15 cellular contexts compared by ENCODE assay signal in genomic region chr7:23520582-23520981, GRCh38. TPM values are rescaled to one million over a fixed set of nuclear protein-coding genes. Genes with fewer than 3 reads are reported as not detected.
DNase-seq lines count a peak whose midpoint lies in the region; ATAC-seq and TF ChIP-seq lines count a peak whose summit lies in the region.
"Had no signal": no experiment of that assay in that cellular context is flagged by ENCODE, and none has a peak within 500 bp of the region (broad histone marks: within the 10 kb centered on the region; RNA-seq: fewer than 3 reads in every experiment).

No MANE protein-coding gene starts in this region.

- no peak overlapping the region for H3K4me2 ChIP-seq in smooth muscle cell

- peaks cover 6% of the 10 kb centered on the region for H3F3A ChIP-seq in smooth muscle cell (ENCODE audit: low read depth)

- peaks cover 50% of the 10 kb centered on the region for H3K36me3 ChIP-seq in brain microvascular endothelial cell (replicated peaks)
- peaks cover 43% of the 10 kb centered on the region for H3K36me3 ChIP-seq in smooth muscle cell (ENCODE audit: low read depth)
- H3K36me3 ChIP-seq in heart right ventricle: peaks cover 4 to 67% (median 39%) of the 10 kb centered on the region in 9 donors

- no peak overlapping the region for H3K9ac ChIP-seq in smooth muscle cell (ENCODE audit: low read depth)

- H3K4me1 ChIP-seq in smooth muscle cell (ENCODE audit: low read depth) (peaks cover 5% of the 10 kb centered on the region), heart right ventricle (peaks cover 0 to 41% (median 27%) of the 10 kb centered on the region in 9 donors)

- WGBS in smooth muscle cell (ENCODE audit: low lambda C conversion rate): 97% methylated on average over 7 of the region's 7 CpGs
- WGBS in heart right ventricle, 2 donors: 95 to 96% methylated on average over 7 of the region's 7 CpGs

- peak; percentile 32; the same call in 1 of the 2 replicates for TF ChIP-seq RAD21 in Ishikawa (IDR thresholded peaks at IDR 0.05; ENCODE audit: low read depth)

- peak; percentile 18 for DNase-seq in stimulated activated CD4-positive, alpha-beta T cell treated with anti-CD3 and anti-CD28 coated beads, Interleukin-4, amount 100 ng/mL, for 24 hours
- no peak for DNase-seq in stimulated activated CD4-positive, alpha-beta T cell treated with anti-CD3 and anti-CD28 coated beads, Interleukin-1b, Interleukin-23, amount 100 ng/mL, for 48 hours
- DNase-seq in brain microvascular endothelial cell (no peak), smooth muscle cell (lab: John Stamatoyannopoulos, UW; ENCODE audit: unreplicated experiment) (no peak), heart right ventricle (no peak), HuH-7 (ENCODE audit: low spot score) (no peak)
- no peak for DNase-seq in central memory CD4-positive, alpha-beta T cell
- DNase-seq: activated CD8-positive, alpha-beta memory T cell treated with anti-CD3 and anti-CD28 coated beads, Interleukin-2, amount 10 ng/mL, durations not matched to agents 7 days and 5 days; MM.1S; NCI-H2171 treated with DMSO at 0.1 percent for 48 hours; nephron progenitor cell; sigmoid colon; T1000 had no signal

- H3K4me3 ChIP-seq in brain microvascular endothelial cell (ENCODE audit: low read depth, low read length) (no peak overlapping the region), smooth muscle cell (no peak overlapping the region), heart right ventricle (no peak overlapping the region)
- H3K4me3 ChIP-seq: coronary artery, sigmoid colon had no signal

- TF ChIP-seq CTCF in brain microvascular endothelial cell (IDR thresholded peaks at IDR 0.05; ENCODE audit: low read depth, low read length, missing control alignments): peak; percentile 40
- TF ChIP-seq CTCF in smooth muscle cell (IDR thresholded peaks at IDR 0.05; ENCODE audit: borderline replicate concordance, insufficient read depth, poor library complexity, severe bottlenecking): peak; percentile 16
- no peak for TF ChIP-seq CTCF in heart right ventricle (IDR thresholded peaks at IDR 0.05)

- no peak for TF ChIP-seq EP300 in Ishikawa (IDR thresholded peaks at IDR 0.05; ENCODE audit: borderline replicate concordance)

- H3K9me3 ChIP-seq in smooth muscle cell (replicated peaks; ENCODE audit: low read depth) (no peaks in the 10 kb centered on the region), heart right ventricle (no peaks in the 10 kb centered on the region)
- H3K9me3 ChIP-seq: sigmoid colon had no signal

- H3K27ac ChIP-seq in brain microvascular endothelial cell (no peak overlapping the region), smooth muscle cell (ENCODE audit: low read depth) (no peak overlapping the region), heart right ventricle (no peak overlapping the region)
- H3K27ac ChIP-seq: coronary artery, sigmoid colon had no signal

- no peak overlapping the region for H2AFZ ChIP-seq in smooth muscle cell (ENCODE audit: low read depth)

- ATAC-seq in heart right ventricle: no peak
- ATAC-seq: activated CD8-positive, alpha-beta memory T cell treated with anti-CD3 and anti-CD28 coated beads, Interleukin-2, amount 10 ng/mL, durations not matched to agents 7 days and 5 days had no signal

- peaks cover 100% of the 10 kb centered on the region for H3K79me2 ChIP-seq in smooth muscle cell (ENCODE audit: low read depth)

- in situ Hi-C loops in brain microvascular endothelial cell (cut with HindIII; ENCODE audit: low pct_ligation_motif_present, low sequenced_read_pairs): loop anchor here (10.0 kb wide), 1 partner anchor 246 kb away; no protein-coding TSS in a partner anchor

- peaks cover 100% of the 10 kb centered on the region for H4K20me1 ChIP-seq in smooth muscle cell (ENCODE audit: low read depth)

- intact Hi-C loops in heart right ventricle (cut with DNase I): no loop called here

- no peaks in the 10 kb centered on the region for H3K27me3 ChIP-seq in brain microvascular endothelial cell (replicated peaks)
- no peaks in the 10 kb centered on the region for H3K27me3 ChIP-seq in smooth muscle cell (ENCODE audit: low read depth)
- no peaks in the 10 kb centered on the region for H3K27me3 ChIP-seq in heart right ventricle
- H3K27me3 ChIP-seq: sigmoid colon had no signal

TF ChIP-seq in Ishikawa, 13 proteins besides CTCF, POLR2A, EP300 and RAD21:
- TF ChIP-seq TCF12 (IDR thresholded peaks at IDR 0.05; ENCODE audit: low read depth) (no peak), REST (IDR thresholded peaks at IDR 0.05; ENCODE audit: low read depth) (no peak), TEAD4 (IDR thresholded peaks at IDR 0.05) (no peak), CEBPB (IDR thresholded peaks at IDR 0.05) (no peak), EGR1 (IDR thresholded peaks at IDR 0.05) (no peak), YY1 (IDR thresholded peaks at IDR 0.05; ENCODE audit: low read depth) (no peak), CREB1 (IDR thresholded peaks at IDR 0.05; ENCODE audit: low read depth) (no peak), NFIC (IDR thresholded peaks at IDR 0.05) (no peak), FOXM1 (IDR thresholded peaks at IDR 0.05; ENCODE audit: borderline replicate concordance, low read depth) (no peak), ZBTB7A (IDR thresholded peaks at IDR 0.05; ENCODE audit: low read depth) (no peak), TAF1 (IDR thresholded peaks at IDR 0.05; ENCODE audit: low read depth) (no peak)
- TF ChIP-seq, protein P1, sequence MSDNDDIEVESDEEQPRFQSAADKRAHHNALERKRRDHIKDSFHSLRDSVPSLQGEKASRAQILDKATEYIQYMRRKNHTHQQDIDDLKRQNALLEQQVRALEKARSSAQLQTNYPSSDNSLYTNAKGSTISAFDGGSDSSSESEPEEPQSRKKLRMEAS (IDR thresholded peaks at IDR 0.05): no peak
- TF ChIP-seq, protein P2, sequence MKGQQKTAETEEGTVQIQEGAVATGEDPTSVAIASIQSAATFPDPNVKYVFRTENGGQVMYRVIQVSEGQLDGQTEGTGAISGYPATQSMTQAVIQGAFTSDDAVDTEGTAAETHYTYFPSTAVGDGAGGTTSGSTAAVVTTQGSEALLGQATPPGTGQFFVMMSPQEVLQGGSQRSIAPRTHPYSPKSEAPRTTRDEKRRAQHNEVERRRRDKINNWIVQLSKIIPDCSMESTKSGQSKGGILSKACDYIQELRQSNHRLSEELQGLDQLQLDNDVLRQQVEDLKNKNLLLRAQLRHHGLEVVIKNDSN (IDR thresholded peaks at IDR 0.05): no peak

RNA-seq across cellular contexts. Expression of gene TRA2A, which starts 11.2 kb away (rescaled TPM):
- 77.0 and 89.0 TPM in 2 replicates for total RNA-seq in smooth muscle cell
- 43.0 and 43.9 TPM in 2 replicates for polyA plus RNA-seq in smooth muscle cell
- 10 to 100 TPM; 26.9 to 38.3 (median 31.2) TPM for total RNA-seq in heart right ventricle
- polyA plus RNA-seq in heart right ventricle: 10 to 100 TPM; 24.6 to 86.8 TPM

RNA-seq across cellular contexts. Expression of gene IGF2BP3, which starts 50.3 kb away (rescaled TPM):
- total RNA-seq in smooth muscle cell (28.1 and 35.2 TPM in 2 replicates), heart right ventricle (under 1 TPM in 3 of 10 donors, not detected in 7; 0.20 to 0.60 (median 0.49) TPM)
- polyA plus RNA-seq in smooth muscle cell (7.9 and 9.7 TPM in 2 replicates), heart right ventricle (under 1 TPM in 1 of 2 donors, not detected in 1; 0.16 TPM)

Comparison
In these comparisons a context has a peak if more than half of its experiments do, and no peak if none do; other contexts are left out.
1. CTCF ChIP-seq: peak in brain microvascular endothelial cell (single experiment) and smooth muscle cell (single experiment); none in heart right ventricle (0 of 9).
2. RNA of gene IGF2BP3, which starts 50.3 kb away (total RNA-seq): 28.1 to 35.2 TPM in smooth muscle cell; 0.20 to 0.60 TPM in heart right ventricle; every median in the first group is over 10 times any median in the second.